Comparison of ENCODE assay signal across 19 cellular contexts in the genomic region with DNA sequence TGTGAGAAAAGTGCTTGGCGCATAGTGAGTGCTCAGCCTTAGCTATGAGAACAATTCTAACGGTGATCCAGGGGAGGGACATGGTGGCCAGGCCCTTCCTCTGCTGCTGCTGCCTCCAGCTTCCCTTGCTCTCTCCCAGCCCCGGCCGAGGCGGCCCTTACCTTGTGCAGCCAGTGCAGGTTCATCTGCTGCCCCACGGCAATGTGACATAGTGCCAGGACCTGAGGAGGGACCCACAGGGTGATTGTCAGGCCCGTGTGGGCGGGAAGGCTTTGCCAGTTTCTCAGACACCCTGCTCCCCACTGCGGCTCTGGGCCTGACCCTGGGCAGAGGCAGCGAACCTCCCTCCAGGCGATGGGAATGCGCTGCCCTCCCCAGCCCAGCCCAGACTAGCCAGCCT. TPM values are rescaled to one million over a fixed set of nuclear protein-coding genes. Genes with fewer than 3 reads are reported as not detected.
DNase-seq lines count a peak whose midpoint lies in the region; ATAC-seq and TF ChIP-seq lines count a peak whose summit lies in the region.
"Had no signal": no experiment of that assay in that cellular context is flagged by ENCODE, and none has a peak within 500 bp of the region (broad histone marks: within the 10 kb centered on the region; RNA-seq: fewer than 3 reads in every experiment).

No MANE protein-coding gene starts in this region.

- no peaks in the 10 kb centered on the region for H3K9me3 Mint-ChIP-seq in GM23338
- H3K9me3 Mint-ChIP-seq in WTC11, result no peaks in the 10 kb centered on the region
- H3K9me3 Mint-ChIP-seq: CD4-positive, CD25-positive, alpha-beta regulatory T cell; CD8-positive, alpha-beta memory T cell had no signal

- no peak overlapping the region for H3K4me3 Mint-ChIP-seq in GM23338
- H3K4me3 Mint-ChIP-seq in WTC11, result no peak overlapping the region
- H3K4me3 Mint-ChIP-seq: CD4-positive, CD25-positive, alpha-beta regulatory T cell; CD8-positive, alpha-beta memory T cell had no signal

- no peaks in the 10 kb centered on the region; the same call in 1 of the 2 replicates for H3K4me1 ChIP-seq in GM23338 (ENCODE audit: insufficient read depth)
- H3K4me1 ChIP-seq: HAP-1 had no signal

- no peaks in the 10 kb centered on the region for H3K36me3 ChIP-seq in GM23338 (ENCODE audit: insufficient read depth)
- H3K36me3 ChIP-seq: BE2C, HAP-1 had no signal

- no peaks in the 10 kb centered on the region for H3F3A ChIP-seq in GM23338 (replicated peaks; ENCODE audit: low read depth)

- no peak overlapping the region for H3K27ac Mint-ChIP-seq in GM23338
- no peak overlapping the region for H3K27ac Mint-ChIP-seq in WTC11
- H3K27ac Mint-ChIP-seq: CD4-positive, CD25-positive, alpha-beta regulatory T cell had no signal

- H4K20me1 ChIP-seq in GM23338 (replicated peaks; ENCODE audit: insufficient read depth), result no peaks in the 10 kb centered on the region

- CTCF ChIA-PET in WTC11 (lab: Charles Lee), result interaction anchor here (1.1 to 1.8 kb wide), 3 partner anchors 8 to 75 kb away, joined by 3 to 8 read pairs (median 4); no protein-coding TSS in a partner anchor

- intact Hi-C loops in sciatic nerve (cut with DNase I), result no loop called here

- H3K36me3 Mint-ChIP-seq in GM23338 (ENCODE audit: low read depth) (no peaks in the 10 kb centered on the region), WTC11 (no peaks in the 10 kb centered on the region)

- no peak overlapping the region for H3K4me3 ChIP-seq in GM23338
- H3K4me3 ChIP-seq: HAP-1 had no signal

- no peak for DNase-seq in GM23338 (ENCODE audit: low spot score)
- no peak for DNase-seq in WTC11 (ENCODE audit: low spot score)
- DNase-seq in sciatic nerve (ENCODE audit: low spot score), result no peak
- no peak for DNase-seq in NCI-H187 (lab: John Stamatoyannopoulos, UW)
- DNase-seq in HK-2 (ENCODE audit: unreplicated experiment), result no peak
- DNase-seq: ACHN; BE2C; CD4-positive, CD25-positive, alpha-beta regulatory T cell; CD8-positive, alpha-beta memory T cell; COR-L47; DMS 273 treated with DMSO at 0.1 percent for 48 hours; DMS53; DND-41; EL; GOT3; IMR-90; KBM-7 had no signal

- no peaks in the 10 kb centered on the region for H3K79me2 ChIP-seq in GM23338 (replicated peaks; ENCODE audit: insufficient read depth)

- TF ChIP-seq CTCF in GM23338 (conservative IDR thresholded peaks at IDR 0.05; ENCODE audit: low read depth in 2 of 2), result no peak
- no peak for TF ChIP-seq CTCF in WTC11 (IDR thresholded peaks at IDR 0.05)

- H3K27ac ChIP-seq in GM23338 (ENCODE audit: low read depth), result no peak overlapping the region

- H3K4me2 ChIP-seq in GM23338, result no peak overlapping the region

- H3K4me1 Mint-ChIP-seq in GM23338 (peaks cover 17% of the 10 kb centered on the region), WTC11 (no peaks in the 10 kb centered on the region)
- H3K4me1 Mint-ChIP-seq: CD8-positive, alpha-beta memory T cell had no signal

- no peaks in the 10 kb centered on the region for H3K9me2 ChIP-seq in GM23338 (ENCODE audit: insufficient read depth)

- H2AFZ ChIP-seq in GM23338, result peak overlapping the region; percentile 43; the same call in 1 of the 2 replicates

- POLR2A ChIA-PET in WTC11 (lab: Charles Lee), result no interaction called here

- ATAC-seq in GM23338 (peak; percentile 34; the same call in 2 of the 3 replicates), WTC11 (peak; percentile 23; the same call in 1 of the 2 replicates), sciatic nerve (peak; percentile 48), GM18873 (IDR thresholded peaks at IDR 0.05; ENCODE audit: low FRiP score, unreplicated experiment) (no peak)

- H3K27me3 ChIP-seq in GM23338 (ENCODE audit: insufficient read depth), result no peaks in the 10 kb centered on the region
- H3K27me3 ChIP-seq: BE2C had no signal

- H3K27me3 Mint-ChIP-seq in GM23338 (ENCODE audit: insufficient read depth, low read depth, poor library complexity), result peaks cover 4% of the 10 kb centered on the region
- no peaks in the 10 kb centered on the region for H3K27me3 Mint-ChIP-seq in WTC11 (ENCODE audit: low read depth)
- H3K27me3 Mint-ChIP-seq: CD4-positive, CD25-positive, alpha-beta regulatory T cell had no signal

TF ChIP-seq in GM23338, 12 proteins besides CTCF, POLR2A, EP300 and RAD21 (continues in another document):
- TF ChIP-seq NANOG (IDR thresholded peaks at IDR 0.05; ENCODE audit: borderline replicate concordance), result no peak
- TF ChIP-seq JUNB (IDR thresholded peaks at IDR 0.05; ENCODE audit: unreplicated experiment), result no peak
- no peak for TF ChIP-seq STAT1 (IDR thresholded peaks at IDR 0.05; ENCODE audit: unreplicated experiment)
- TF ChIP-seq EZH2phosphoT487 (IDR thresholded peaks at IDR 0.05; ENCODE audit: unreplicated experiment), result no peak
- no peak for TF ChIP-seq ZNF114 (CRISPR knock-in tag; IDR thresholded peaks at IDR 0.05)

TF ChIP-seq in WTC11, 78 proteins besides CTCF, POLR2A, EP300 and RAD21 (continues in another document):
- TF ChIP-seq NR1H2 (CRISPR knock-in tag; IDR thresholded peaks at IDR 0.05) (no peak), RORB (CRISPR knock-in tag; IDR thresholded peaks at IDR 0.05) (no peak), KAT7 (CRISPR knock-in tag; IDR thresholded peaks at IDR 0.05; ENCODE audit: borderline replicate concordance) (no peak), SMAD4 (CRISPR knock-in tag; IDR thresholded peaks at IDR 0.05) (no peak), ELF4 (CRISPR knock-in tag; IDR thresholded peaks at IDR 0.05; ENCODE audit: low read depth) (no peak), TP53 (CRISPR knock-in tag; IDR thresholded peaks at IDR 0.05) (no peak), GTF2I (CRISPR knock-in tag; conservative IDR thresholded peaks at IDR 0.05) (no peak), MYBL2 (CRISPR knock-in tag; IDR thresholded peaks at IDR 0.05) (no peak), ESRRA (CRISPR knock-in tag; IDR thresholded peaks at IDR 0.05; ENCODE audit: borderline replicate concordance) (no peak), MXD4 (CRISPR knock-in tag; IDR thresholded peaks at IDR 0.05; ENCODE audit: borderline replicate concordance) (no peak), ETV6 (CRISPR knock-in tag; IDR thresholded peaks at IDR 0.05) (no peak)
- TF ChIP-seq, protein P1, sequence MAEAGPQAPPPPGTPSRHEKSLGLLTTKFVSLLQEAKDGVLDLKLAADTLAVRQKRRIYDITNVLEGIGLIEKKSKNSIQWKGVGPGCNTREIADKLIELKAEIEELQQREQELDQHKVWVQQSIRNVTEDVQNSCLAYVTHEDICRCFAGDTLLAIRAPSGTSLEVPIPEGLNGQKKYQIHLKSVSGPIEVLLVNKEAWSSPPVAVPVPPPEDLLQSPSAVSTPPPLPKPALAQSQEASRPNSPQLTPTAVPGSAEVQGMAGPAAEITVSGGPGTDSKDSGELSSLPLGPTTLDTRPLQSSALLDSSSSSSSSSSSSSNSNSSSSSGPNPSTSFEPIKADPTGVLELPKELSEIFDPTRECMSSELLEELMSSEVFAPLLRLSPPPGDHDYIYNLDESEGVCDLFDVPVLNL (CRISPR knock-in tag; IDR thresholded peaks at IDR 0.05; ENCODE audit: borderline replicate concordance, low read depth), result no peak
- TF ChIP-seq, protein P2, sequence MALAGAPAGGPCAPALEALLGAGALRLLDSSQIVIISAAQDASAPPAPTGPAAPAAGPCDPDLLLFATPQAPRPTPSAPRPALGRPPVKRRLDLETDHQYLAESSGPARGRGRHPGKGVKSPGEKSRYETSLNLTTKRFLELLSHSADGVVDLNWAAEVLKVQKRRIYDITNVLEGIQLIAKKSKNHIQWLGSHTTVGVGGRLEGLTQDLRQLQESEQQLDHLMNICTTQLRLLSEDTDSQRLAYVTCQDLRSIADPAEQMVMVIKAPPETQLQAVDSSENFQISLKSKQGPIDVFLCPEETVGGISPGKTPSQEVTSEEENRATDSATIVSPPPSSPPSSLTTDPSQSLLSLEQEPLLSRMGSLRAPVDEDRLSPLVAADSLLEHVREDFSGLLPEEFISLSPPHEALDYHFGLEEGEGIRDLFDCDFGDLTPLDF (CRISPR knock-in tag; IDR thresholded peaks at IDR 0.05), result no peak
- TF ChIP-seq, protein P3, sequence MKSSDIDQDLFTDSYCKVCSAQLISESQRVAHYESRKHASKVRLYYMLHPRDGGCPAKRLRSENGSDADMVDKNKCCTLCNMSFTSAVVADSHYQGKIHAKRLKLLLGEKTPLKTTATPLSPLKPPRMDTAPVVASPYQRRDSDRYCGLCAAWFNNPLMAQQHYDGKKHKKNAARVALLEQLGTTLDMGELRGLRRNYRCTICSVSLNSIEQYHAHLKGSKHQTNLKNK (CRISPR knock-in tag; IDR thresholded peaks at IDR 0.05), result no peak
- TF ChIP-seq, protein P4, sequence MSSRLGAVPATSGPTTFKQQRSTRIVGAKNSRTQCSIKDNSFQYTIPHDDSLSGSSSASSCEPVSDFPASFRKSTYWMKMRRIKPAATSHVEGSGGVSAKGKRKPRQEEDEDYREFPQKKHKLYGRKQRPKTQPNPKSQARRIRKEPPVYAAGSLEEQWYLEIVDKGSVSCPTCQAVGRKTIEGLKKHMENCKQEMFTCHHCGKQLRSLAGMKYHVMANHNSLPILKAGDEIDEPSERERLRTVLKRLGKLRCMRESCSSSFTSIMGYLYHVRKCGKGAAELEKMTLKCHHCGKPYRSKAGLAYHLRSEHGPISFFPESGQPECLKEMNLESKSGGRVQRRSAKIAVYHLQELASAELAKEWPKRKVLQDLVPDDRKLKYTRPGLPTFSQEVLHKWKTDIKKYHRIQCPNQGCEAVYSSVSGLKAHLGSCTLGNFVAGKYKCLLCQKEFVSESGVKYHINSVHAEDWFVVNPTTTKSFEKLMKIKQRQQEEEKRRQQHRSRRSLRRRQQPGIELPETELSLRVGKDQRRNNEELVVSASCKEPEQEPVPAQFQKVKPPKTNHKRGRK (CRISPR knock-in tag; IDR thresholded peaks at IDR 0.05; ENCODE audit: borderline replicate concordance), result no peak
- TF ChIP-seq, protein P5, sequence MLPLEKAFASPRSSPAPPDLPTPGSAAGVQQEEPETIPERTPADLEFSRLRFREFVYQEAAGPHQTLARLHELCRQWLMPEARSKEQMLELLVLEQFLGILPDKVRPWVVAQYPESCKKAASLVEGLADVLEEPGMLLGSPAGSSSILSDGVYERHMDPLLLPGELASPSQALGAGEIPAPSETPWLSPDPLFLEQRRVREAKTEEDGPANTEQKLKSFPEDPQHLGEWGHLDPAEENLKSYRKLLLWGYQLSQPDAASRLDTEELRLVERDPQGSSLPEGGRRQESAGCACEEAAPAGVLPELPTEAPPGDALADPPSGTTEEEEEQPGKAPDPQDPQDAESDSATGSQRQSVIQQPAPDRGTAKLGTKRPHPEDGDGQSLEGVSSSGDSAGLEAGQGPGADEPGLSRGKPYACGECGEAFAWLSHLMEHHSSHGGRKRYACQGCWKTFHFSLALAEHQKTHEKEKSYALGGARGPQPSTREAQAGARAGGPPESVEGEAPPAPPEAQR (CRISPR knock-in tag; IDR thresholded peaks at IDR 0.05), result no peak

RNA-seq across cellular contexts. Expression of a gene that starts 23.6 kb away (rescaled TPM):
- 0.28 and 1.1 TPM in 2 replicates for total RNA-seq in GM23338 (2014; rRNA removed; shearing (Covaris generic))
- 0.10 TPM in 1 of 2 replicates, not detected in the other for polyA plus RNA-seq in GM23338 (2016; fragmentation: Nextera tagmentation; extraction: Ambion mirVana)
- total RNA-seq in WTC11 (2021) (0.22 to 0.60 TPM (median 0.39 TPM) in 3 replicates), sciatic nerve (3.6 TPM)

RNA-seq across cellular contexts. Expression of a gene that starts 57.3 kb away (rescaled TPM):
- 1,200 and 1,745 TPM in 2 replicates for total RNA-seq in GM23338 (2014; rRNA removed; shearing (Covaris generic))
- polyA plus RNA-seq in GM23338 (2016; fragmentation: Nextera tagmentation; extraction: Ambion mirVana), result 2,793 and 2,848 TPM in 2 replicates
- total RNA-seq in WTC11 (2021) (3,967 to 4,516 TPM (median 4,446 TPM) in 3 replicates), sciatic nerve (1,413 TPM)
